In the genomic region with DNA sequence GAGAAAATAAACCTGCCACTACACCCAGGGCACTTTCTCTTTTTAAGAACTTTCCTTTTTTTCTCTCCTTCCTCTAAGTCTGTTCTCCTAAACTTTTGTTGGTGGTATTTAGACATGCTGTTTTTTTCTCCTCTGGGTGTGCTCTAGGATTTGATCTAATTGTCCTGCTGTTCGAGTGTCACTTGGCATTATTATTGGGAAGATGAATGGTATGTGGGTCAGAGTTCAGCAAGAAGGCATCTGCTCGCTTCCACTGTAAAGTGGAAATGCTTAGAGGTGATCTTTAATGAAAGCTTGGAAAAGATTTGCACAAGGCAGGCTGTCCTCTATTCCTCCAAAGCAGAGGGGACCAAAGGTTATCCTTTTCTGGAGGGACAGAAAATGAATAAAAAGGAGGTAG, we compare ENCODE assay signal across 23 cellular contexts. TPM values are rescaled to one million over a fixed set of nuclear protein-coding genes. Genes with fewer than 3 reads are reported as not detected.
DNase-seq lines count a peak whose midpoint lies in the region; FAIRE-seq and TF ChIP-seq lines count a peak whose summit lies in the region.
"Had no signal": no experiment of that assay in that cellular context is flagged by ENCODE, and none has a peak within 500 bp of the region (broad histone marks: within the 10 kb centered on the region; RNA-seq: fewer than 3 reads in every experiment).

No MANE protein-coding gene starts in this region.

- no peak overlapping the region for H3K9ac ChIP-seq in endodermal cell (ENCODE audit: extremely low read depth, low read length, poor library complexity, severe bottlenecking)

- H3K36me3 ChIP-seq in endodermal cell (ENCODE audit: control insufficient read depth, insufficient read depth, low read length), result no peaks in the 10 kb centered on the region
- H3K36me3 ChIP-seq: HAP-1, vagina had no signal

- peak overlapping the region; percentile 75 for H3K27ac ChIP-seq in endodermal cell (ENCODE audit: low read depth, low read length)
- H3K27ac ChIP-seq: SK-N-MC, vagina had no signal

- no peak for TF ChIP-seq POLR2A in GM12892 (IDR thresholded peaks at IDR 0.05; ENCODE audit: low read depth, low read length)

- no peaks in the 10 kb centered on the region for H3K36me3 Mint-ChIP-seq in endodermal cell (ENCODE audit: low read depth)
- H3K36me3 Mint-ChIP-seq: activated naive CD4-positive, alpha-beta T cell treated with anti-CD3 and anti-CD28 coated beads, Interleukin-2, amount 10 ng/mL, durations not matched to agents 7 days and 5 days had no signal

- peak overlapping the region; percentile 82 for H3K4me3 Mint-ChIP-seq in endodermal cell
- H3K4me3 Mint-ChIP-seq: activated CD8-positive, alpha-beta T cell treated with anti-CD3 and anti-CD28 coated beads for 36 hours; activated naive CD4-positive, alpha-beta T cell treated with anti-CD3 and anti-CD28 coated beads, Interleukin-2, amount 10 ng/mL, durations not matched to agents 7 days and 5 days; activated T-cell treated with anti-CD3 and anti-CD28 coated beads, Interleukin-2, amount 50 U/mL, for 4 hours; immature natural killer cell; T-helper 2 cell treated with Interferon-gamma antibody and Interleukin-4, amounts not matched to agents 5 μg/mL and 100 μg/mL, for 36 hours had no signal

- in situ Hi-C loops in GM13977 (cut with MboI; ENCODE audit: low pct_unique_long_range_greater_than_20kb, low sequenced_read_pairs, unreplicated experiment), result no loop called here

- TF ChIP-seq CTCF in endodermal cell (conservative IDR thresholded peaks at IDR 0.05) (no peak), GM13977 (IDR thresholded peaks at IDR 0.05; ENCODE audit: extremely low read depth, insufficient read depth, missing control alignments) (no peak)

- DNase-seq in NCI-H1417 (lab: John Stamatoyannopoulos, UW) (peak in 2 of 3 experiments; percentile 62 to 78), NCI-H1417 treated with DMSO at 0.1 percent for 48 hours (lab: John Stamatoyannopoulos, UW) (no peak), NCI-H524 treated with DMSO at 0.1 percent for 48 hours (lab: John Stamatoyannopoulos, UW) (peak; percentile 75), endodermal cell (no peak), pons (ENCODE audit: low spot score) (peak; percentile 26), GM12892 (ENCODE audit: insufficient read length) (no peak), GM13977 (ENCODE audit: low spot score) (no peak), NCI-H226 (no peak)
- DNase-seq: activated CD8-positive, alpha-beta T cell treated with anti-CD3 and anti-CD28 coated beads for 36 hours; activated naive CD4-positive, alpha-beta T cell treated with anti-CD3 and anti-CD28 coated beads, Interleukin-2, amount 10 ng/mL, durations not matched to agents 7 days and 5 days; activated T-cell treated with anti-CD3 and anti-CD28 coated beads, Interleukin-2, amount 50 U/mL, for 4 hours; central memory CD4-positive, alpha-beta T cell; DND-41; effector CD4-positive, alpha-beta T cell; immature natural killer cell; Karpas-422; left ventricle myocardium superior; occipital lobe had no signal

- 69% methylated on average over 2 of the region's 2 CpGs; no CpG with 5 or more reads in 1 of the 2 experiments for WGBS in endodermal cell (ENCODE audit: insufficient coverage in 1 of 2, insufficient read length in 1 of 2), 2 experiments

- H3K4me3 ChIP-seq in endodermal cell (ENCODE audit: low read length), result peak overlapping the region; percentile 84
- H3K4me3 ChIP-seq: HAP-1, SK-N-MC, vagina had no signal

- no peaks in the 10 kb centered on the region for H3K9me3 ChIP-seq in endodermal cell (ENCODE audit: control insufficient read depth, low read length)
- H3K9me3 ChIP-seq: HAP-1, vagina had no signal

- no peaks in the 10 kb centered on the region for H3K9me3 Mint-ChIP-seq in endodermal cell
- H3K9me3 Mint-ChIP-seq: activated CD8-positive, alpha-beta T cell treated with anti-CD3 and anti-CD28 coated beads for 36 hours; activated naive CD4-positive, alpha-beta T cell treated with anti-CD3 and anti-CD28 coated beads, Interleukin-2, amount 10 ng/mL, durations not matched to agents 7 days and 5 days; activated T-cell treated with anti-CD3 and anti-CD28 coated beads, Interleukin-2, amount 50 U/mL, for 4 hours; T-helper 2 cell treated with Interferon-gamma antibody and Interleukin-4, amounts not matched to agents 5 μg/mL and 100 μg/mL, for 36 hours had no signal

- H3K4me1 ChIP-seq in endodermal cell (ENCODE audit: control insufficient read depth, insufficient read depth, low read length), result peaks cover 3% of the 10 kb centered on the region
- H3K4me1 ChIP-seq: HAP-1 had no signal

- H3K27me3 ChIP-seq in endodermal cell (ENCODE audit: control insufficient read depth, insufficient read depth, low read length, poor library complexity, severe bottlenecking), result peaks cover 65% of the 10 kb centered on the region
- H3K27me3 ChIP-seq: vagina had no signal

- peaks cover 23% of the 10 kb centered on the region for H3K4me1 Mint-ChIP-seq in endodermal cell
- H3K4me1 Mint-ChIP-seq: activated naive CD4-positive, alpha-beta T cell treated with anti-CD3 and anti-CD28 coated beads, Interleukin-2, amount 10 ng/mL, durations not matched to agents 7 days and 5 days; immature natural killer cell had no signal

- no peak for FAIRE-seq in GM12892 (lab: Jason Lieb, UNC)

- H3K27me3 Mint-ChIP-seq in endodermal cell (ENCODE audit: insufficient read depth), result peaks cover 73% of the 10 kb centered on the region

- no peak overlapping the region for H3K27ac Mint-ChIP-seq in endodermal cell
- H3K27ac Mint-ChIP-seq: activated CD8-positive, alpha-beta T cell treated with anti-CD3 and anti-CD28 coated beads for 36 hours; activated naive CD4-positive, alpha-beta T cell treated with anti-CD3 and anti-CD28 coated beads, Interleukin-2, amount 10 ng/mL, durations not matched to agents 7 days and 5 days; immature natural killer cell; T-helper 2 cell treated with Interferon-gamma antibody and Interleukin-4, amounts not matched to agents 5 μg/mL and 100 μg/mL, for 36 hours had no signal

RNA-seq across cellular contexts. Expression of gene PLPPR1, which starts 1.3 kb away (rescaled TPM):
- total RNA-seq in endodermal cell, result 1 to 10 TPM; 1.5 to 4.6 TPM
- polyA plus RNA-seq in endodermal cell (2013, experiment 1 of 2), result 2.8 TPM
- polyA plus RNA-seq in endodermal cell (2013, experiment 2 of 2), result 2.4 TPM
- not detected for polyA plus RNA-seq in GM12892 (2012; ENCODE audit: missing spikeins)
- total RNA-seq: A172; activated CD8-positive, alpha-beta T cell treated with anti-CD3 and anti-CD28 coated beads for 36 hours; activated T-cell treated with anti-CD3 and anti-CD28 coated beads, Interleukin-2, amount 50 U/mL, for 4 hours; left ventricle myocardium superior; vagina had no signal
- polyA plus RNA-seq: immature natural killer cell had no signal

Comparison
In these comparisons a context has a peak if more than half of its experiments do, and no peak if none do; other contexts are left out.
1. DNase-seq: peak in NCI-H1417 (2 of 3), NCI-H524 treated with DMSO at 0.1 percent for 48 hours (single experiment) and pons (single experiment); none in NCI-H1417 treated with DMSO at 0.1 percent for 48 hours (single experiment), endodermal cell (single experiment), GM12892 (single experiment), GM13977 (single experiment) and NCI-H226 (single experiment).